ENCODE assay signal across 10 cellular contexts in the genomic region with DNA sequence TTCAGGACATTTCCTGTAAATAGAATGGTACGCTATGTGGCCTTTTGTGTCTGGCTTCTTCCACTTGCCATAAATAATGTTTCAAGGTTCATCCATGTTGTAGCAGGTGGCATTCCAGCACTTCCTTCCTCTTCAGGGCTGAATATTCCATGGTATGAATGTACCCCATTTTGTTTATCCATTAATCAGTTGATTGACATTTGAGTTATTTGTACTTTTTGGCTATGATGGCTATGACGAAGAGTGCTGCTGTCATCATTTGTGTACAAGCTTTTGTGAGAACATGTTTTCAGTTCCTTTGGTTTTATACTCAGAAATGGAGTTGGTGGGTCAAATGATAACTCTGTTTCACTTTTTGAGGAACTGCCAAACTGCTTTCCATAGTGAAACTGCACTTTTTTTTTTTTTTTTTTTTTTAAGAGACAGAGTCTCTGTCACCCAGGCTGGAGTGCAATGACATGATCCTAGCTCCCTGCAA. TPM values are rescaled to one million over a fixed set of nuclear protein-coding genes. Genes with fewer than 3 reads are reported as not detected.
DNase-seq lines count a peak whose midpoint lies in the region; ATAC-seq and TF ChIP-seq lines count a peak whose summit lies in the region.
"Had no signal": no experiment of that assay in that cellular context is flagged by ENCODE, and none has a peak within 500 bp of the region (broad histone marks: within the 10 kb centered on the region; RNA-seq: fewer than 3 reads in every experiment).

No MANE protein-coding gene starts in this region.

- TF ChIP-seq CTCF in WTC11 (IDR thresholded peaks at IDR 0.05) (no peak), suprapubic skin (IDR thresholded peaks at IDR 0.05) (no peak)

- no peak for DNase-seq in activated naive CD4-positive, alpha-beta T cell treated with anti-CD3 and anti-CD28 coated beads, Interleukin-2, amount 10 ng/mL, durations not matched to agents 7 days and 5 days
- no peak for DNase-seq in activated naive CD4-positive, alpha-beta T cell (lab: John Stamatoyannopoulos, UW)
- no peak for DNase-seq in WTC11 (ENCODE audit: low spot score)
- DNase-seq in suprapubic skin (ENCODE audit: low spot score in 2 of 2): peak in 1 of 2 donors; percentile 19
- DNase-seq in OCI-M2 (lab: John Stamatoyannopoulos, UW; ENCODE audit: unreplicated experiment): no peak
- no peak for DNase-seq in erythroblast (lab: John Stamatoyannopoulos, UW)

- H3K9me3 ChIP-seq in suprapubic skin: no peaks in the 10 kb centered on the region
- H3K9me3 ChIP-seq: sigmoid colon had no signal

- CTCF ChIA-PET in activated naive CD4-positive, alpha-beta T cell treated with anti-CD3 and anti-CD28 coated beads, Interleukin-2, amount 10 ng/mL, durations not matched to agents 7 days and 5 days (lab: Charles Lee): interaction anchor here (0.6 to 1.2 kb wide), 5 partner anchors 8 to 712 kb away, joined by 3 to 10 read pairs (median 3); no protein-coding TSS in a partner anchor
- CTCF ChIA-PET in WTC11 (lab: Charles Lee): interaction anchor here (0.7 kb wide), 1 partner anchor 87 kb away, joined by 3 read pairs; no protein-coding TSS in a partner anchor

- peaks cover 6% of the 10 kb centered on the region for H3K4me1 Mint-ChIP-seq in activated naive CD4-positive, alpha-beta T cell treated with anti-CD3 and anti-CD28 coated beads, Interleukin-2, amount 10 ng/mL, durations not matched to agents 7 days and 5 days
- peaks cover 4% of the 10 kb centered on the region for H3K4me1 Mint-ChIP-seq in WTC11

- no peaks in the 10 kb centered on the region for H3K27me3 ChIP-seq in suprapubic skin
- H3K27me3 ChIP-seq: sigmoid colon had no signal

- no peak overlapping the region for H3K4me3 Mint-ChIP-seq in activated naive CD4-positive, alpha-beta T cell treated with anti-CD3 and anti-CD28 coated beads, Interleukin-2, amount 10 ng/mL, durations not matched to agents 7 days and 5 days
- H3K4me3 Mint-ChIP-seq in WTC11: no peak overlapping the region

- WGBS in suprapubic skin: 86% methylated on average over 2 of the region's 2 CpGs

- no peak for TF ChIP-seq EP300 in suprapubic skin (IDR thresholded peaks at IDR 0.05)

- H3K36me3 ChIP-seq in suprapubic skin: no peaks in the 10 kb centered on the region
- H3K36me3 ChIP-seq: sigmoid colon had no signal

- no peak overlapping the region for H3K4me3 ChIP-seq in suprapubic skin
- H3K4me3 ChIP-seq: sigmoid colon had no signal

- H3K27ac Mint-ChIP-seq in activated naive CD4-positive, alpha-beta T cell treated with anti-CD3 and anti-CD28 coated beads, Interleukin-2, amount 10 ng/mL, durations not matched to agents 7 days and 5 days: peak overlapping the region; percentile 54
- H3K27ac Mint-ChIP-seq in WTC11: 0 out of 2 replicates have a peak overlapping the region, but pooled peaks have one; percentile 28

- POLR2A ChIA-PET in WTC11 (lab: Charles Lee): interaction anchor here (0.6 kb wide), 1 partner anchor 19 kb away, joined by 6 read pairs; no protein-coding TSS in a partner anchor

- no peaks in the 10 kb centered on the region for H3K9me3 Mint-ChIP-seq in activated naive CD4-positive, alpha-beta T cell treated with anti-CD3 and anti-CD28 coated beads, Interleukin-2, amount 10 ng/mL, durations not matched to agents 7 days and 5 days
- no peaks in the 10 kb centered on the region for H3K9me3 Mint-ChIP-seq in WTC11

- TF ChIP-seq POLR2A in suprapubic skin (IDR thresholded peaks at IDR 0.05): no peak
- TF ChIP-seq POLR2A in erythroblast (IDR thresholded peaks at IDR 0.05; ENCODE audit: low read length): no peak

- H3K36me3 Mint-ChIP-seq in activated naive CD4-positive, alpha-beta T cell treated with anti-CD3 and anti-CD28 coated beads, Interleukin-2, amount 10 ng/mL, durations not matched to agents 7 days and 5 days: no peaks in the 10 kb centered on the region
- H3K36me3 Mint-ChIP-seq in WTC11: no peaks in the 10 kb centered on the region

- ATAC-seq in HG03097 (IDR thresholded peaks at IDR 0.05; ENCODE audit: low FRiP score, unreplicated experiment) (peak; percentile 83), WTC11 (no peak), GM19397 (IDR thresholded peaks at IDR 0.05; ENCODE audit: unreplicated experiment) (no peak)

- H3K4me1 ChIP-seq in suprapubic skin: no peaks in the 10 kb centered on the region
- H3K4me1 ChIP-seq: sigmoid colon had no signal

- H3K27me3 Mint-ChIP-seq in activated naive CD4-positive, alpha-beta T cell treated with anti-CD3 and anti-CD28 coated beads, Interleukin-2, amount 10 ng/mL, durations not matched to agents 7 days and 5 days: peaks cover 4% of the 10 kb centered on the region
- no peaks in the 10 kb centered on the region for H3K27me3 Mint-ChIP-seq in WTC11 (ENCODE audit: low read depth)

- H3K27ac ChIP-seq in suprapubic skin: peak overlapping the region; percentile 33
- H3K27ac ChIP-seq: VCaP had no signal

TF ChIP-seq in WTC11, 78 proteins besides CTCF, POLR2A, EP300 and RAD21 (continues in another document):
- TF ChIP-seq RORB (CRISPR knock-in tag; IDR thresholded peaks at IDR 0.05): no peak
- TF ChIP-seq GRHL2 (CRISPR knock-in tag; IDR thresholded peaks at IDR 0.05; ENCODE audit: insufficient replicate concordance, severe bottlenecking): no peak
- TF ChIP-seq, protein P1, sequence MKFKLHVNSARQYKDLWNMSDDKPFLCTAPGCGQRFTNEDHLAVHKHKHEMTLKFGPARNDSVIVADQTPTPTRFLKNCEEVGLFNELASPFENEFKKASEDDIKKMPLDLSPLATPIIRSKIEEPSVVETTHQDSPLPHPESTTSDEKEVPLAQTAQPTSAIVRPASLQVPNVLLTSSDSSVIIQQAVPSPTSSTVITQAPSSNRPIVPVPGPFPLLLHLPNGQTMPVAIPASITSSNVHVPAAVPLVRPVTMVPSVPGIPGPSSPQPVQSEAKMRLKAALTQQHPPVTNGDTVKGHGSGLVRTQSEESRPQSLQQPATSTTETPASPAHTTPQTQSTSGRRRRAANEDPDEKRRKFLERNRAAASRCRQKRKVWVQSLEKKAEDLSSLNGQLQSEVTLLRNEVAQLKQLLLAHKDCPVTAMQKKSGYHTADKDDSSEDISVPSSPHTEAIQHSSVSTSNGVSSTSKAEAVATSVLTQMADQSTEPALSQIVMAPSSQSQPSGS (CRISPR knock-in tag; IDR thresholded peaks at IDR 0.05; ENCODE audit: borderline replicate concordance, low read depth): no peak
- no peak for TF ChIP-seq GTF2I (CRISPR knock-in tag; conservative IDR thresholded peaks at IDR 0.05)
- TF ChIP-seq, protein P2, sequence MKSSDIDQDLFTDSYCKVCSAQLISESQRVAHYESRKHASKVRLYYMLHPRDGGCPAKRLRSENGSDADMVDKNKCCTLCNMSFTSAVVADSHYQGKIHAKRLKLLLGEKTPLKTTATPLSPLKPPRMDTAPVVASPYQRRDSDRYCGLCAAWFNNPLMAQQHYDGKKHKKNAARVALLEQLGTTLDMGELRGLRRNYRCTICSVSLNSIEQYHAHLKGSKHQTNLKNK (CRISPR knock-in tag; IDR thresholded peaks at IDR 0.05): no peak
- no peak for TF ChIP-seq FOXP1 (CRISPR knock-in tag; IDR thresholded peaks at IDR 0.05; ENCODE audit: borderline replicate concordance)
- TF ChIP-seq ZNF219 (CRISPR knock-in tag; IDR thresholded peaks at IDR 0.05; ENCODE audit: borderline replicate concordance): no peak
- TF ChIP-seq, protein P3, sequence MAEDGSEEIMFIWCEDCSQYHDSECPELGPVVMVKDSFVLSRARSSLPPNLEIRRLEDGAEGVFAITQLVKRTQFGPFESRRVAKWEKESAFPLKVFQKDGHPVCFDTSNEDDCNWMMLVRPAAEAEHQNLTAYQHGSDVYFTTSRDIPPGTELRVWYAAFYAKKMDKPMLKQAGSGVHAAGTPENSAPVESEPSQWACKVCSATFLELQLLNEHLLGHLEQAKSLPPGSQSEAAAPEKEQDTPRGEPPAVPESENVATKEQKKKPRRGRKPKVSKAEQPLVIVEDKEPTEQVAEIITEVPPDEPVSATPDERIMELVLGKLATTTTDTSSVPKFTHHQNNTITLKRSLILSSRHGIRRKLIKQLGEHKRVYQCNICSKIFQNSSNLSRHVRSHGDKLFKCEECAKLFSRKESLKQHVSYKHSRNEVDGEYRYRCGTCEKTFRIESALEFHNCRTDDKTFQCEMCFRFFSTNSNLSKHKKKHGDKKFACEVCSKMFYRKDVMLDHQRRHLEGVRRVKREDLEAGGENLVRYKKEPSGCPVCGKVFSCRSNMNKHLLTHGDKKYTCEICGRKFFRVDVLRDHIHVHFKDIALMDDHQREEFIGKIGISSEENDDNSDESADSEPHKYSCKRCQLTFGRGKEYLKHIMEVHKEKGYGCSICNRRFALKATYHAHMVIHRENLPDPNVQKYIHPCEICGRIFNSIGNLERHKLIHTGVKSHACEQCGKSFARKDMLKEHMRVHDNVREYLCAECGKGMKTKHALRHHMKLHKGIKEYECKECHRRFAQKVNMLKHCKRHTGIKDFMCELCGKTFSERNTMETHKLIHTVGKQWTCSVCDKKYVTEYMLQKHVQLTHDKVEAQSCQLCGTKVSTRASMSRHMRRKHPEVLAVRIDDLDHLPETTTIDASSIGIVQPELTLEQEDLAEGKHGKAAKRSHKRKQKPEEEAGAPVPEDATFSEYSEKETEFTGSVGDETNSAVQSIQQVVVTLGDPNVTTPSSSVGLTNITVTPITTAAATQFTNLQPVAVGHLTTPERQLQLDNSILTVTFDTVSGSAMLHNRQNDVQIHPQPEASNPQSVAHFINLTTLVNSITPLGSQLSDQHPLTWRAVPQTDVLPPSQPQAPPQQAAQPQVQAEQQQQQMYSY (CRISPR knock-in tag; IDR thresholded peaks at IDR 0.05): no peak
- TF ChIP-seq, protein P4, sequence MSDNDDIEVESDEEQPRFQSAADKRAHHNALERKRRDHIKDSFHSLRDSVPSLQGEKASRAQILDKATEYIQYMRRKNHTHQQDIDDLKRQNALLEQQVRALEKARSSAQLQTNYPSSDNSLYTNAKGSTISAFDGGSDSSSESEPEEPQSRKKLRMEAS (CRISPR knock-in tag; IDR thresholded peaks at IDR 0.05): no peak
- no peak for TF ChIP-seq MYBL2 (CRISPR knock-in tag; IDR thresholded peaks at IDR 0.05)
- TF ChIP-seq, protein P5, sequence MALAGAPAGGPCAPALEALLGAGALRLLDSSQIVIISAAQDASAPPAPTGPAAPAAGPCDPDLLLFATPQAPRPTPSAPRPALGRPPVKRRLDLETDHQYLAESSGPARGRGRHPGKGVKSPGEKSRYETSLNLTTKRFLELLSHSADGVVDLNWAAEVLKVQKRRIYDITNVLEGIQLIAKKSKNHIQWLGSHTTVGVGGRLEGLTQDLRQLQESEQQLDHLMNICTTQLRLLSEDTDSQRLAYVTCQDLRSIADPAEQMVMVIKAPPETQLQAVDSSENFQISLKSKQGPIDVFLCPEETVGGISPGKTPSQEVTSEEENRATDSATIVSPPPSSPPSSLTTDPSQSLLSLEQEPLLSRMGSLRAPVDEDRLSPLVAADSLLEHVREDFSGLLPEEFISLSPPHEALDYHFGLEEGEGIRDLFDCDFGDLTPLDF (CRISPR knock-in tag; IDR thresholded peaks at IDR 0.05): no peak

RNA-seq across cellular contexts. Expression of a gene that starts 6.5 kb away (rescaled TPM):
- total RNA-seq in WTC11 (2021) (138 to 151 TPM (median 142 TPM) in 3 replicates), suprapubic skin (100 to 1,000 TPM in 1 of 4 donors, 10 to 100 TPM in 3; 45.1 to 133 (median 84.4) TPM)

RNA-seq across cellular contexts. Expression of a gene that starts 45.0 kb away (rescaled TPM):
- total RNA-seq in WTC11 (2021) (14.0 to 15.7 TPM (median 14.7 TPM) in 3 replicates), suprapubic skin (10 to 100 TPM in 1 of 4 donors, 1 to 10 TPM in 3; 6.4 to 17.1 (median 8.2) TPM)

RNA-seq across cellular contexts. Expression of a gene that starts 45.2 kb away (rescaled TPM):
- total RNA-seq in WTC11 (2021) (47.5 to 59.0 TPM (median 52.8 TPM) in 3 replicates), suprapubic skin (10 to 100 TPM; 14.0 to 44.3 (median 14.3) TPM)
